11 cellular contexts compared by ENCODE assay signal in the genomic region with DNA sequence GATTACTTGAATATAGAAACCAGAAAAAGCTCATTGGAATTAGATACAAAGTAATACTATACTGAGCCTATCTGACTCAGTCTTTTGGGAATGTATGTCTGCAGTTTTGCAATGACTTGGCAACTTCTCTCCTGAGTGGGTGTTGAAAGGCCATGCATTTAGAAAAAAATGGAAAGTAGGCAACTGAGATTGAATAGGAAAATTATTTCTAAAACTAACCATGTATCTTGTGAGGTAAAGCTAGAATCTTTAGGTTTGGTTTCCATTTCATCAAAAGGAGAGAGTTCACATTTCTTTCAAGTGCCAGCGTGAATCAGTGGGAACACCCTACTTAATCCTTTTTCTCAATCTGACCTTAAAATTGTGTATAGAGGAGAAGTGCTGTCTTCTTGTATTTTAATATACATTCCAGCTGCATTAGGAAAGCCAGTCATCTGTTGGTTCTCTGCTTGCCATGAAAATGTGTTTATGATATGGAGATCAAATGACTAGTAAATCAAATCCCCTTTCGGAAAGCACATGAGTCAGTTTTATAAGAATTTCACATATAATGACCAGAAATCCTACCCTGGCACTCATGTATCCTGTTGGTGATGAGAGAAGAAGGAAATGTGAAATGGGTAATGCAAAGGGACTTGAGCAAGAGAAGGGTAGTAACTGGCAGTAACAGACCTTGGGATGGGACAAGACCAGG. TPM values are rescaled to one million over a fixed set of nuclear protein-coding genes. Genes with fewer than 3 reads are reported as not detected.
DNase-seq lines count a peak whose midpoint lies in the region; ATAC-seq and TF ChIP-seq lines count a peak whose summit lies in the region.
"Had no signal": no experiment of that assay in that cellular context is flagged by ENCODE, and none has a peak within 500 bp of the region (broad histone marks: within the 10 kb centered on the region; RNA-seq: fewer than 3 reads in every experiment).

No MANE protein-coding gene starts in this region.

- H3K36me3 ChIP-seq in SK-N-MC (ENCODE audit: insufficient read depth, low read length) (peaks cover 67% of the 10 kb centered on the region), gastrocnemius medialis (peaks cover 3 to 82% of the 10 kb centered on the region in 2 donors)
- H3K36me3 ChIP-seq: ovary had no signal

- TF ChIP-seq POLR2A in gastrocnemius medialis (IDR thresholded peaks at IDR 0.05) = no peak

- no peak overlapping the region for H3K4me3 ChIP-seq in SK-N-MC
- H3K4me3 ChIP-seq in gastrocnemius medialis = peak overlapping the region in 1 of 4 donors; percentile 11
- H3K4me3 ChIP-seq: body of pancreas, ovary had no signal

- TF ChIP-seq CTCF in gastrocnemius medialis (IDR thresholded peaks at IDR 0.05 in 4 of 5, conservative IDR thresholded peaks at IDR 0.05 in 1 of 5) = no peak

- intact Hi-C loops in gastrocnemius medialis (cut with DNase I; ENCODE audit: low total_unique reads) = loop anchor here (2.0 kb wide), 1 partner anchor 30 kb away; a partner anchor contains a TSS

- H3K27me3 ChIP-seq in gastrocnemius medialis = no peaks in the 10 kb centered on the region
- H3K27me3 ChIP-seq: body of pancreas, ovary had no signal

- H3K4me1 ChIP-seq in gastrocnemius medialis = peaks cover 26 to 28% of the 10 kb centered on the region in 2 donors
- H3K4me1 ChIP-seq: body of pancreas had no signal

- no peaks in the 10 kb centered on the region for H3K9me3 ChIP-seq in SK-N-MC (ENCODE audit: low read depth, low read length)
- no peaks in the 10 kb centered on the region for H3K9me3 ChIP-seq in gastrocnemius medialis
- H3K9me3 ChIP-seq: body of pancreas, ovary had no signal

- H3K9ac ChIP-seq in SK-N-MC (ENCODE audit: insufficient read length) = no peak overlapping the region

- ATAC-seq in gastrocnemius medialis (peak; percentile 95 to 96), HG03520 (IDR thresholded peaks at IDR 0.05; ENCODE audit: unreplicated experiment) (no peak), GM21381 (IDR thresholded peaks at IDR 0.05; ENCODE audit: unreplicated experiment) (no peak)
- ATAC-seq: body of pancreas had no signal

- H3K27ac ChIP-seq in SK-N-MC (0 out of 2 replicates have a peak overlapping the region, but pooled peaks have one; percentile 6), gastrocnemius medialis (peak overlapping the region; percentile 81 to 87 (median 83))
- H3K27ac ChIP-seq: body of pancreas, ovary had no signal

- in situ Hi-C loops in gastrocnemius medialis (cut with MboI; ENCODE audit: low sequenced_read_pairs in 4 of 4) = no loop called here

- DNase-seq in GM03348 (ENCODE audit: low spot score) = peak; percentile 84
- no peak for DNase-seq in SK-N-MC (ENCODE audit: low read depth, low spot score)
- DNase-seq in fibroblast of peridontal ligament (ENCODE audit: extremely low read depth) = peak; percentile 99
- DNase-seq in gastrocnemius medialis = peak; percentile 33 to 50
- no peak for DNase-seq in NCI-H1105 treated with DMSO at 0.1 percent for 48 hours (lab: John Stamatoyannopoulos, UW)
- DNase-seq in stimulated activated CD4-positive, alpha-beta T cell treated with anti-CD3 and anti-CD28 coated beads, Interleukin-4, amount 100 ng/mL, for 4 hours = no peak
- DNase-seq: ovary, SHP77 had no signal

RNA-seq across cellular contexts. Expression of a gene that starts 30.4 kb away (rescaled TPM):
- 10 to 100 TPM; 29.8 to 52.0 (median 40.6) TPM for total RNA-seq in gastrocnemius medialis

RNA-seq across cellular contexts. Expression of a gene that starts 55.9 kb away (rescaled TPM):
- total RNA-seq in gastrocnemius medialis = 10 to 100 TPM; 42.8 to 50.7 (median 47.8) TPM

RNA-seq across cellular contexts. Expression of a gene that starts 56.2 kb away (rescaled TPM):
- total RNA-seq in gastrocnemius medialis = 100 to 1,000 TPM in 3 of 4 donors, 10 to 100 TPM in 1; 81.5 to 244 (median 158) TPM

Comparison
In these comparisons a context has a peak if more than half of its experiments do, and no peak if none do; other contexts are left out.
1. DNase-seq: peak in GM03348 (single experiment), fibroblast of peridontal ligament (single experiment) and gastrocnemius medialis (2 of 2); none in SK-N-MC (single experiment), NCI-H1105 treated with DMSO at 0.1 percent for 48 hours (single experiment) and stimulated activated CD4-positive, alpha-beta T cell treated with anti-CD3 and anti-CD28 coated beads, Interleukin-4, amount 100 ng/mL, for 4 hours (0 of 2).
2. ATAC-seq: peak in gastrocnemius medialis (2 of 2); none in HG03520 (single experiment) and GM21381 (single experiment).